Comparison of ENCODE assay signal across 10 cellular contexts in the genomic region with DNA sequence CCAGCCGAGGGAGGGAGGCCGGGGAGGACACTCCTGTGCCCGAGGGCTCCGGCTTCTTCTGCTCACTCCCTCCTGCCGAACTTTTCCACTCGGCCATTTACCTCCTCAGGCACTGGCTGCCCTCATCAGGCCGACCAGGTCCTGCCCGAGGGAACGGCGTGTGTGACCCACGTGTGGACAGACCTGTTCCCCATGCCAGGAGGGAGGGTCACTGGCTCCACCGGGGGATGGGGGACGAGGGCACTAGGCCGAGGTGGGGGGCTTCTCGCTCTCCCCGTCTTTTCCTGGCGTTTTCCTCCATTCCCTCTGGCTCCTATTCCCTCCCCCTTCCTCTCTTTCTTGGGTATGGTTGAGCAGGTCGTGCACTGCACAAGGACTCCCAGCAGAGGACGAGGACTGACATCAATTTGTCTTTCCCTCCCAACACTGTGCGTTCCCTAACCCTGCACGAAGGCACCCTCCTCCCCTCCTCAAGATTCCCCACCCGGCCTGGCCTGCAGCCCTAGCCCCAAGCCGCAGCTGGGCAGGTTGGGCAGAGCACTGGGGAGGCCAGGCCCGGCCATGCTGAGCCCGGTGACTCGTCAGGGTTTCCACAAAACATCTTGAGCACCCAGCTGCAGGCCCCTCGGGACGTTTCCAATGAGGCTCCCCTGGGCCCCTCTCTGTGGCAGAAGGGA. TPM values are rescaled to one million over a fixed set of nuclear protein-coding genes. Genes with fewer than 3 reads are reported as not detected.
A peak's percentile ranks its signal among the peaks of the same experiment; 100 is the strongest.
DNase-seq lines count a peak whose midpoint lies in the region; ATAC-seq and TF ChIP-seq lines count a peak whose summit lies in the region.
"Had no signal": no experiment of that assay in that cellular context is flagged by ENCODE, and none has a peak within 500 bp of the region (broad histone marks: within the 10 kb centered on the region; RNA-seq: fewer than 3 reads in every experiment).

No MANE protein-coding gene starts in this region.

- ATAC-seq in HG03097 (IDR thresholded peaks at IDR 0.05; ENCODE audit: low FRiP score, unreplicated experiment) (peak; percentile 10), natural killer cell (no peak), SK-N-SH treated with all-trans-retinoic acid at 6 μM for 48 hours (no peak), GM18520 (IDR thresholded peaks at IDR 0.05; ENCODE audit: unreplicated experiment) (no peak)

- DNase-seq in CD4-positive, alpha-beta memory T cell, result no peak
- no peak for DNase-seq in cardiac fibroblast (ENCODE audit: low read depth in 2 of 2)
- no peak for DNase-seq in natural killer cell
- DNase-seq in NCI-H1694 treated with DMSO at 0.1 percent for 48 hours (lab: John Stamatoyannopoulos, UW), result no peak
- no peak for DNase-seq in epidermal melanocyte (ENCODE audit: insufficient read length, low spot score)
- DNase-seq: cortex of kidney, NCI-H748 treated with DMSO at 0.1 percent for 48 hours had no signal

- peak overlapping the region in 1 of 2 donors; percentile 53 for H3K4me3 ChIP-seq in CD4-positive, alpha-beta memory T cell (ENCODE audit: low read length in 2 of 2)
- H3K4me3 ChIP-seq in cardiac fibroblast (replicated peaks in 1 of 2; ENCODE audit: low read depth in 2 of 2, low read length in 2 of 2), result peak overlapping the region; percentile 37 to 48

- H3K27me3 Mint-ChIP-seq in CD4-positive, alpha-beta memory T cell, result peaks cover 0 to 6% of the 10 kb centered on the region in 2 donors
- peaks cover 0 to 3% of the 10 kb centered on the region in 2 donors for H3K27me3 Mint-ChIP-seq in natural killer cell (ENCODE audit: low read depth in 2 of 2)

- H3K9me3 Mint-ChIP-seq in CD4-positive, alpha-beta memory T cell, result peaks cover 0 to 5% (median 0%) of the 10 kb centered on the region in 8 donors
- peaks cover 0 to 3% of the 10 kb centered on the region in 2 donors for H3K9me3 Mint-ChIP-seq in natural killer cell

- peak overlapping the region; percentile 62 for H3K27ac ChIP-seq in CD4-positive, alpha-beta memory T cell (ENCODE audit: low read depth, low read length)

- peak overlapping the region; percentile 41 to 91 (median 75) for H3K27ac Mint-ChIP-seq in CD4-positive, alpha-beta memory T cell
- H3K27ac Mint-ChIP-seq in natural killer cell, result peak overlapping the region; percentile 88 to 90

- CTCF ChIA-PET in CD4-positive, alpha-beta memory T cell (lab: Charles Lee; ENCODE audit: partially characterized antibody), result no interaction called here

- H3K4me3 Mint-ChIP-seq in CD4-positive, alpha-beta memory T cell, result peak overlapping the region in 7 of 8 donors; percentile 34 to 85 (median 79)
- H3K4me3 Mint-ChIP-seq in natural killer cell, result peak overlapping the region; percentile 81

- TF ChIP-seq CTCF in cardiac fibroblast (IDR thresholded peaks at IDR 0.05; ENCODE audit: low read depth, low read length), result no peak
- TF ChIP-seq CTCF in natural killer cell (IDR thresholded peaks at IDR 0.05), result no peak

- no peaks in the 10 kb centered on the region for H3K9me3 ChIP-seq in CD4-positive, alpha-beta memory T cell (ENCODE audit: control insufficient read depth in 1 of 2, low read length in 2 of 2)

- peaks cover 6 to 17% of the 10 kb centered on the region in 2 donors for H3K36me3 Mint-ChIP-seq in CD4-positive, alpha-beta memory T cell
- no peaks in the 10 kb centered on the region for H3K36me3 Mint-ChIP-seq in natural killer cell

- H3K27me3 ChIP-seq in CD4-positive, alpha-beta memory T cell (ENCODE audit: insufficient read depth, low read length), result peaks cover 11% of the 10 kb centered on the region

- peaks cover 2% of the 10 kb centered on the region for H3K36me3 ChIP-seq in CD4-positive, alpha-beta memory T cell (ENCODE audit: insufficient read depth, low read length)

- peaks cover 56% of the 10 kb centered on the region for H3K4me1 ChIP-seq in CD4-positive, alpha-beta memory T cell (ENCODE audit: insufficient read depth, low read length)

- POLR2A ChIA-PET in CD4-positive, alpha-beta memory T cell (lab: Charles Lee; ENCODE audit: partially characterized antibody), result interaction anchor here (1.1 to 3.3 kb wide), 3 partner anchors 15 to 68 kb away, joined by 3 to 32 read pairs (median 21); partner anchors contain the start of gene CYBA

- intact Hi-C loops in CD4-positive, alpha-beta memory T cell (cut with micrococcal nuclease), result loop anchor here (2.0 to 5.0 kb wide), 5 partner anchors 16 to 222 kb away; partner anchors contain the start of genes CYBA, GALNS, SNAI3 and TRAPPC2L
- intact Hi-C loops in natural killer cell (cut with micrococcal nuclease), result loop anchor here (5.0 to 10.0 kb wide), 4 partner anchors 52 to 178 kb away; partner anchors contain the start of genes SNAI3 and ZC3H18

- peaks cover 16 to 52% (median 32%) of the 10 kb centered on the region in 4 donors for H3K4me1 Mint-ChIP-seq in CD4-positive, alpha-beta memory T cell
- H3K4me1 Mint-ChIP-seq in natural killer cell, result peaks cover 22 to 53% of the 10 kb centered on the region in 2 donors

TF ChIP-seq in SK-N-SH treated with all-trans-retinoic acid at 6 μM for 48 hours, 23 proteins besides CTCF, POLR2A, EP300 and RAD21:
- TF ChIP-seq PPARA (CRISPR knock-in tag; IDR thresholded peaks at IDR 0.05; ENCODE audit: borderline replicate concordance), result no peak
- TF ChIP-seq ZNF565 (CRISPR knock-in tag; conservative IDR thresholded peaks at IDR 0.05; ENCODE audit: low read depth), result no peak
- TF ChIP-seq TOX (CRISPR knock-in tag; IDR thresholded peaks at IDR 0.05; ENCODE audit: borderline replicate concordance), result no peak
- TF ChIP-seq, protein P1, sequence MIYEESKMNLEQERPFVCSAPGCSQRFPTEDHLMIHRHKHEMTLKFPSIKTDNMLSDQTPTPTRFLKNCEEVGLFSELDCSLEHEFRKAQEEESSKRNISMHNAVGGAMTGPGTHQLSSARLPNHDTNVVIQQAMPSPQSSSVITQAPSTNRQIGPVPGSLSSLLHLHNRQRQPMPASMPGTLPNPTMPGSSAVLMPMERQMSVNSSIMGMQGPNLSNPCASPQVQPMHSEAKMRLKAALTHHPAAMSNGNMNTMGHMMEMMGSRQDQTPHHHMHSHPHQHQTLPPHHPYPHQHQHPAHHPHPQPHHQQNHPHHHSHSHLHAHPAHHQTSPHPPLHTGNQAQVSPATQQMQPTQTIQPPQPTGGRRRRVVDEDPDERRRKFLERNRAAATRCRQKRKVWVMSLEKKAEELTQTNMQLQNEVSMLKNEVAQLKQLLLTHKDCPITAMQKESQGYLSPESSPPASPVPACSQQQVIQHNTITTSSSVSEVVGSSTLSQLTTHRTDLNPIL (CRISPR knock-in tag; IDR thresholded peaks at IDR 0.05; ENCODE audit: low read depth), result no peak
- no peak for TF ChIP-seq GLIS3 (CRISPR knock-in tag; IDR thresholded peaks at IDR 0.05)
- no peak for TF ChIP-seq ZFP3 (CRISPR knock-in tag; IDR thresholded peaks at IDR 0.05)
- no peak for TF ChIP-seq ISL1 (CRISPR knock-in tag; IDR thresholded peaks at IDR 0.05)
- no peak for TF ChIP-seq ZC3H10 (CRISPR knock-in tag; IDR thresholded peaks at IDR 0.05)
- TF ChIP-seq, protein P2, sequence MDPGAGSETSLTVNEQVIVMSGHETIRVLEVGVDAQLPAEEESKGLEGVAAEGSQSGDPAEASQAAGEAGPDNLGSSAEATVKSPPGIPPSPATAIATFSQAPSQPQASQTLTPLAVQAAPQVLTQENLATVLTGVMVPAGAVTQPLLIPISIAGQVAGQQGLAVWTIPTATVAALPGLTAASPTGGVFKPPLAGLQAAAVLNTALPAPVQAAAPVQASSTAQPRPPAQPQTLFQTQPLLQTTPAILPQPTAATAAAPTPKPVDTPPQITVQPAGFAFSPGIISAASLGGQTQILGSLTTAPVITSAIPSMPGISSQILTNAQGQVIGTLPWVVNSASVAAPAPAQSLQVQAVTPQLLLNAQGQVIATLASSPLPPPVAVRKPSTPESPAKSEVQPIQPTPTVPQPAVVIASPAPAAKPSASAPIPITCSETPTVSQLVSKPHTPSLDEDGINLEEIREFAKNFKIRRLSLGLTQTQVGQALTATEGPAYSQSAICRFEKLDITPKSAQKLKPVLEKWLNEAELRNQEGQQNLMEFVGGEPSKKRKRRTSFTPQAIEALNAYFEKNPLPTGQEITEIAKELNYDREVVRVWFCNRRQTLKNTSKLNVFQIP (CRISPR knock-in tag; IDR thresholded peaks at IDR 0.05; ENCODE audit: borderline replicate concordance, low read depth), result no peak
- TF ChIP-seq ZNF8 (CRISPR knock-in tag; IDR thresholded peaks at IDR 0.05), result no peak
- no peak for TF ChIP-seq ESRRG (CRISPR knock-in tag; IDR thresholded peaks at IDR 0.05)
- no peak for TF ChIP-seq OSR1 (CRISPR knock-in tag; IDR thresholded peaks at IDR 0.05)
- no peak for TF ChIP-seq ZFP30 (CRISPR knock-in tag; IDR thresholded peaks at IDR 0.05)
- no peak for TF ChIP-seq RARB (CRISPR knock-in tag; IDR thresholded peaks at IDR 0.05)
- no peak for TF ChIP-seq CSDC2 (CRISPR knock-in tag; IDR thresholded peaks at IDR 0.05)
- no peak for TF ChIP-seq BACH2 (CRISPR knock-in tag; IDR thresholded peaks at IDR 0.05; ENCODE audit: borderline replicate concordance)

RNA-seq across cellular contexts. Expression of gene IL17C, which starts 3.2 kb away (rescaled TPM):
- under 1 TPM in 1 of 2 experiments, not detected in 1; 0.44 TPM for total RNA-seq in CD4-positive, alpha-beta memory T cell
- not detected for polyA plus RNA-seq in CD4-positive, alpha-beta memory T cell
- total RNA-seq in natural killer cell, result 1 to 10 TPM in 2 of 3 donors, under 1 TPM in 1; 0.61 to 3.0 (median 1.2) TPM

RNA-seq across cellular contexts. Expression of gene CYBA, which starts 15.7 kb away (rescaled TPM):
- 100 to 1,000 TPM; 383 to 386 TPM for total RNA-seq in CD4-positive, alpha-beta memory T cell
- 1,000 to 10,000 TPM in 1 of 2 donors, 100 to 1,000 TPM in 1; 689 to 1,286 TPM for polyA plus RNA-seq in CD4-positive, alpha-beta memory T cell
- 1,000 to 10,000 TPM; 1,001 to 1,351 (median 1,051) TPM for total RNA-seq in natural killer cell

RNA-seq across cellular contexts. Expression of gene MVD, which starts 27.8 kb away (rescaled TPM):
- 10 to 100 TPM; 49.2 to 57.0 TPM for total RNA-seq in CD4-positive, alpha-beta memory T cell
- polyA plus RNA-seq in CD4-positive, alpha-beta memory T cell, result 10 to 100 TPM; 15.6 to 22.7 TPM
- 100 to 1,000 TPM; 176 to 271 (median 185) TPM for total RNA-seq in natural killer cell

RNA-seq across cellular contexts. Expression of gene SNAI3, which starts 51.2 kb away (rescaled TPM):
- 10 to 100 TPM; 14.0 to 15.7 TPM for total RNA-seq in CD4-positive, alpha-beta memory T cell
- 10 to 100 TPM; 11.6 to 22.9 TPM for polyA plus RNA-seq in CD4-positive, alpha-beta memory T cell
- total RNA-seq in natural killer cell, result 1 to 10 TPM; 8.2 to 9.2 (median 8.4) TPM
